Comparison of ENCODE assay signal across 21 cellular contexts in the genomic region with DNA sequence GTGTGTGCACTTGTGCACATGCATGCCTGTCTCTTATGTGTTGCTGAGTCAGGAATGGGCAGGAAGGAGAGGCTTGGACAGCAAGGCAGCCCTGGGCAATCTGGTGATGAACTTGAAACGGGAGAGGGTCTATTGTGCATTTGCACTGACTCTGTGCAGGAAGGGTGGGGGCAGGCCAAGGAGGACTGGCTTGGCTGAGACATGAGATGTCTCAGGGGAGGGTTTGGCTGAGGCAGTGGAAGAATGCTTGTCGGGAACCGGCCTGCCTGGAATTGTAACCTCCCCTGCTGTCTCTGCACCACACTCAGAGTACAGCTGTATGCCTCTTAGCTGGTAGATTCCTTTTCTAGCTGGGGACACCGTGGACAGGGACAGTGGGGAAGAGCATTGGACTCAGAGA.
DNase-seq lines count a peak whose midpoint lies in the region; ATAC-seq lines count a peak whose summit lies in the region.
"Had no signal": no experiment of that assay in that cellular context is flagged by ENCODE, and none has a peak within 500 bp of the region (broad histone marks: within the 10 kb centered on the region; RNA-seq: fewer than 3 reads in every experiment).

No MANE protein-coding gene starts in this region.

- H3K23ac ChIP-seq in neuronal stem cell (ENCODE audit: low read depth, low read length, poor library complexity), result no peak overlapping the region

- H3K4me3 Mint-ChIP-seq in T-helper 2 cell treated with Interferon-gamma antibody and Interleukin-4, amounts not matched to agents 5 μg/mL and 100 μg/mL, for 36 hours, result no peak overlapping the region
- H3K4me3 Mint-ChIP-seq in activated naive CD4-positive, alpha-beta T cell treated with anti-CD3 and anti-CD28 coated beads, Interleukin-2, amount 10 ng/mL, durations not matched to agents 7 days and 5 days, result no peak overlapping the region
- H3K4me3 Mint-ChIP-seq: activated CD8-positive, alpha-beta memory T cell treated with anti-CD3 and anti-CD28 coated beads, Interleukin-2, amount 10 ng/mL, durations not matched to agents 7 days and 5 days had no signal

- no peak overlapping the region for H2BK5ac ChIP-seq in neuronal stem cell (ENCODE audit: low read length)

- H2AK5ac ChIP-seq in neuronal stem cell (ENCODE audit: low read depth, low read length), result peak overlapping the region; percentile 29

- H3K9ac ChIP-seq in neuronal stem cell (ENCODE audit: low read depth, low read length, poor library complexity), result peak overlapping the region; percentile 18

- H3K79me1 ChIP-seq in neuronal stem cell (ENCODE audit: low read depth, low read length), result no peaks in the 10 kb centered on the region

- peak overlapping the region; percentile 73 for H3K18ac ChIP-seq in neuronal stem cell (ENCODE audit: low read length)

- H3K27me3 Mint-ChIP-seq in T-helper 2 cell treated with Interferon-gamma antibody and Interleukin-4, amounts not matched to agents 5 μg/mL and 100 μg/mL, for 36 hours (ENCODE audit: low read depth), result peaks cover 4% of the 10 kb centered on the region
- H3K27me3 Mint-ChIP-seq in activated naive CD4-positive, alpha-beta T cell treated with anti-CD3 and anti-CD28 coated beads, Interleukin-2, amount 10 ng/mL, durations not matched to agents 7 days and 5 days, result peaks cover 13% of the 10 kb centered on the region

- no peak overlapping the region for H3K27ac ChIP-seq in neuronal stem cell (replicated peaks; ENCODE audit: low read length)
- H3K27ac ChIP-seq: lower lobe of right lung, SK-N-MC had no signal

- intact Hi-C loops in Right ventricle myocardium superior (cut with DNase I), result no loop called here

- peak overlapping the region; percentile 17 for H3K14ac ChIP-seq in neuronal stem cell (ENCODE audit: low read length)

- peaks cover 7 to 8% of the 10 kb centered on the region in 2 donors for H3K4me1 ChIP-seq in neuronal stem cell (ENCODE audit: control insufficient read depth in 2 of 2, insufficient read depth in 1 of 2, low read depth in 1 of 2, low read length in 2 of 2)
- H3K4me1 ChIP-seq: lower lobe of right lung had no signal

- no peaks in the 10 kb centered on the region for H3K4me1 Mint-ChIP-seq in T-helper 2 cell treated with Interferon-gamma antibody and Interleukin-4, amounts not matched to agents 5 μg/mL and 100 μg/mL, for 36 hours (ENCODE audit: low read depth)
- no peaks in the 10 kb centered on the region for H3K4me1 Mint-ChIP-seq in activated naive CD4-positive, alpha-beta T cell treated with anti-CD3 and anti-CD28 coated beads, Interleukin-2, amount 10 ng/mL, durations not matched to agents 7 days and 5 days
- H3K4me1 Mint-ChIP-seq: activated CD8-positive, alpha-beta memory T cell treated with anti-CD3 and anti-CD28 coated beads, Interleukin-2, amount 10 ng/mL, durations not matched to agents 7 days and 5 days had no signal

- DNase-seq in AG20443 (ENCODE audit: low spot score), result peak; percentile 35
- peak; percentile 32 for DNase-seq in brain pericyte (ENCODE audit: low read depth, low spot score)
- DNase-seq in Right ventricle myocardium superior, result peak; percentile 68
- no peak for DNase-seq in neuronal stem cell (ENCODE audit: low spot score)
- DNase-seq in GF-D8 (lab: John Stamatoyannopoulos, UW), result no peak
- DNase-seq in T-helper 2 cell treated with Interferon-gamma antibody and Interleukin-4, amounts not matched to agents 5 μg/mL and 100 μg/mL, for 36 hours (ENCODE audit: low spot score), result no peak
- DNase-seq in activated naive CD4-positive, alpha-beta T cell treated with anti-CD3 and anti-CD28 coated beads, Interleukin-2, amount 10 ng/mL, durations not matched to agents 7 days and 5 days, result no peak
- DNase-seq in activated CD8-positive, alpha-beta memory T cell treated with anti-CD3 and anti-CD28 coated beads for 24 hours, result no peak
- DNase-seq: ACHN; activated CD8-positive, alpha-beta memory T cell treated with anti-CD3 and anti-CD28 coated beads, Interleukin-2, amount 10 ng/mL, durations not matched to agents 7 days and 5 days; cortex of kidney; DMS79; lower lobe of right lung; NCI-H2171; NCI-H82; posterior cingulate gyrus; T1000; transverse colon had no signal

- peak overlapping the region; percentile 46 for H2AFZ ChIP-seq in neuronal stem cell (ENCODE audit: low read length)

- H2BK120ac ChIP-seq in neuronal stem cell (ENCODE audit: low read depth, low read length), result no peak overlapping the region

- CTCF ChIA-PET in activated naive CD4-positive, alpha-beta T cell treated with anti-CD3 and anti-CD28 coated beads, Interleukin-2, amount 10 ng/mL, durations not matched to agents 7 days and 5 days (lab: Charles Lee), result no interaction called here

- no peak overlapping the region for H3K27ac Mint-ChIP-seq in T-helper 2 cell treated with Interferon-gamma antibody and Interleukin-4, amounts not matched to agents 5 μg/mL and 100 μg/mL, for 36 hours
- H3K27ac Mint-ChIP-seq in activated naive CD4-positive, alpha-beta T cell treated with anti-CD3 and anti-CD28 coated beads, Interleukin-2, amount 10 ng/mL, durations not matched to agents 7 days and 5 days, result no peak overlapping the region
- H3K27ac Mint-ChIP-seq: activated CD8-positive, alpha-beta memory T cell treated with anti-CD3 and anti-CD28 coated beads, Interleukin-2, amount 10 ng/mL, durations not matched to agents 7 days and 5 days; activated T-helper 2 cell treated with anti-CD3 and anti-CD28 coated beads, Interferon-gamma antibody, Interleukin-2, Interleukin-4, amounts not matched to agents 10 μg/mL and 5 μg/mL and 100 μg/mL, durations not matched to agents 14 hours and 24 hours and 36 hours had no signal

- no peak overlapping the region for H2BK12ac ChIP-seq in neuronal stem cell (ENCODE audit: low read length)

- no peaks in the 10 kb centered on the region for H3K36me3 Mint-ChIP-seq in T-helper 2 cell treated with Interferon-gamma antibody and Interleukin-4, amounts not matched to agents 5 μg/mL and 100 μg/mL, for 36 hours (ENCODE audit: low read depth)
- H3K36me3 Mint-ChIP-seq in activated naive CD4-positive, alpha-beta T cell treated with anti-CD3 and anti-CD28 coated beads, Interleukin-2, amount 10 ng/mL, durations not matched to agents 7 days and 5 days, result no peaks in the 10 kb centered on the region
- H3K36me3 Mint-ChIP-seq: activated CD8-positive, alpha-beta memory T cell treated with anti-CD3 and anti-CD28 coated beads, Interleukin-2, amount 10 ng/mL, durations not matched to agents 7 days and 5 days had no signal

- no peak overlapping the region for H3K4me3 ChIP-seq in neuronal stem cell (ENCODE audit: low read length in 2 of 2)
- H3K4me3 ChIP-seq: lower lobe of right lung, SK-N-MC, transverse colon had no signal

- no peaks in the 10 kb centered on the region for H3K36me3 ChIP-seq in neuronal stem cell (replicated peaks in 1 of 2; ENCODE audit: control insufficient read depth in 2 of 2, insufficient read depth in 2 of 2, low read length in 2 of 2)
- H3K36me3 ChIP-seq: lower lobe of right lung, transverse colon had no signal

- peak; percentile 85 for ATAC-seq in Right ventricle myocardium superior (ENCODE audit: poor library complexity)
- ATAC-seq: activated CD4-positive, CD25-positive, alpha-beta regulatory T cell treated with anti-CD3 and anti-CD28 coated beads, Interleukin-2, amount 50 U/mL, for 24 hours; activated CD8-positive, alpha-beta memory T cell treated with anti-CD3 and anti-CD28 coated beads, Interleukin-2, amount 10 ng/mL, durations not matched to agents 7 days and 5 days had no signal

- no peak overlapping the region for H3K4ac ChIP-seq in neuronal stem cell (ENCODE audit: low read length)

- no peak overlapping the region for H4K8ac ChIP-seq in neuronal stem cell (ENCODE audit: low read depth, low read length)

- H2BK15ac ChIP-seq in neuronal stem cell (ENCODE audit: low read length), result peak overlapping the region; percentile 51

- H3K4me2 ChIP-seq in neuronal stem cell (ENCODE audit: insufficient read depth, low read length, poor library complexity, severe bottlenecking), result no peak overlapping the region

- H4K91ac ChIP-seq in neuronal stem cell (ENCODE audit: low read depth, low read length, poor library complexity), result no peak overlapping the region

- H3K9me3 ChIP-seq in neuronal stem cell (replicated peaks in 1 of 2; ENCODE audit: control insufficient read depth in 2 of 2, insufficient read depth in 1 of 2, low read depth in 1 of 2, low read length in 2 of 2), result no peaks in the 10 kb centered on the region
- H3K9me3 ChIP-seq: lower lobe of right lung, transverse colon had no signal

- H3K27me3 ChIP-seq in neuronal stem cell (ENCODE audit: control insufficient read depth in 3 of 3, insufficient read depth in 3 of 3, low read depth in 1 of 3, low read length in 3 of 3), result no peaks in the 10 kb centered on the region
- H3K27me3 ChIP-seq: transverse colon had no signal

- no CpG with 5 or more reads among the region's 4 CpGs for WGBS in neuronal stem cell (ENCODE audit: extremely low coverage in 2 of 2, insufficient read length in 2 of 2, insufficient replicate concordance in 1 of 2), 2 donors

- no peaks in the 10 kb centered on the region for H3K9me3 Mint-ChIP-seq in T-helper 2 cell treated with Interferon-gamma antibody and Interleukin-4, amounts not matched to agents 5 μg/mL and 100 μg/mL, for 36 hours
- no peaks in the 10 kb centered on the region for H3K9me3 Mint-ChIP-seq in activated naive CD4-positive, alpha-beta T cell treated with anti-CD3 and anti-CD28 coated beads, Interleukin-2, amount 10 ng/mL, durations not matched to agents 7 days and 5 days
- H3K9me3 Mint-ChIP-seq: activated T-helper 2 cell treated with anti-CD3 and anti-CD28 coated beads, Interferon-gamma antibody, Interleukin-2, Interleukin-4, amounts not matched to agents 10 μg/mL and 5 μg/mL and 100 μg/mL, durations not matched to agents 14 hours and 24 hours and 36 hours had no signal

Comparison
In these comparisons a context has a peak if more than half of its experiments do, and no peak if none do; other contexts are left out.
1. DNase-seq: peak in AG20443 (single experiment), brain pericyte (single experiment) and Right ventricle myocardium superior (single experiment); none in neuronal stem cell (single experiment), GF-D8 (single experiment), T-helper 2 cell treated with Interferon-gamma antibody and Interleukin-4, amounts not matched to agents 5 μg/mL and 100 μg/mL, for 36 hours (single experiment), activated naive CD4-positive, alpha-beta T cell treated with anti-CD3 and anti-CD28 coated beads, Interleukin-2, amount 10 ng/mL, durations not matched to agents 7 days and 5 days (single experiment) and activated CD8-positive, alpha-beta memory T cell treated with anti-CD3 and anti-CD28 coated beads for 24 hours (single experiment).